Comparison of ENCODE assay signal across 8 cellular contexts in genomic region chr10:100186253-100186780, GRCh38. TPM values are rescaled to one million over a fixed set of nuclear protein-coding genes. Genes with fewer than 3 reads are reported as not detected.
DNase-seq lines count a peak whose midpoint lies in the region; ATAC-seq and TF ChIP-seq lines count a peak whose summit lies in the region.

No MANE protein-coding gene starts in this region.

- H3K27ac ChIP-seq in KOPT-K1 (ENCODE audit: low read depth, low read length, poor library complexity, severe bottlenecking) (peak overlapping the region; percentile 95), cardiac muscle cell (peak overlapping the region; percentile 83), psoas muscle (peak overlapping the region; percentile 93)

- H3K27me3 Mint-ChIP-seq in activated CD4-positive, alpha-beta T cell treated with anti-CD3 and anti-CD28 coated beads for 36 hours: no peaks in the 10 kb centered on the region
- H3K27me3 Mint-ChIP-seq in activated T-cell treated with anti-CD3 and anti-CD28 coated beads, Interleukin-2, amount 50 U/mL, for 4 hours (ENCODE audit: low read depth): no peaks in the 10 kb centered on the region

- peaks cover 53% of the 10 kb centered on the region for H3K36me3 Mint-ChIP-seq in activated CD4-positive, alpha-beta T cell treated with anti-CD3 and anti-CD28 coated beads for 36 hours (ENCODE audit: low read depth)
- H3K36me3 Mint-ChIP-seq in activated T-cell treated with anti-CD3 and anti-CD28 coated beads, Interleukin-2, amount 50 U/mL, for 4 hours (ENCODE audit: insufficient read depth): peaks cover 39% of the 10 kb centered on the region

- H3K4me3 Mint-ChIP-seq in activated CD4-positive, alpha-beta T cell treated with anti-CD3 and anti-CD28 coated beads for 36 hours: peak overlapping the region; percentile 97
- peak overlapping the region; percentile 100 for H3K4me3 Mint-ChIP-seq in activated T-cell treated with anti-CD3 and anti-CD28 coated beads, Interleukin-2, amount 50 U/mL, for 4 hours

- H3K27me3 ChIP-seq in cardiac muscle cell (no peaks in the 10 kb centered on the region), psoas muscle (ENCODE audit: insufficient read depth in 3 of 3, low read length in 2 of 3) (no peaks in the 10 kb centered on the region)

- POLR2A ChIA-PET in activated CD4-positive, alpha-beta T cell treated with anti-CD3 and anti-CD28 coated beads for 36 hours (lab: Charles Lee): no interaction called here

- 0 to 1% (median 0%) methylated on average over 14 of the region's 14 CpGs for WGBS in psoas muscle, 3 donors

- CTCF ChIA-PET in activated CD4-positive, alpha-beta T cell treated with anti-CD3 and anti-CD28 coated beads for 36 hours (lab: Charles Lee): interaction anchor here (0.6 kb wide), 1 partner anchor 18 kb away, joined by 3 read pairs; no protein-coding TSS in a partner anchor

- peak overlapping the region; percentile 56 for H3K4me3 ChIP-seq in cardiac muscle cell
- peak overlapping the region; percentile 93 for H3K4me3 ChIP-seq in psoas muscle

- TF ChIP-seq CTCF in cardiac muscle cell (IDR thresholded peaks at IDR 0.05; ENCODE audit: low read depth, low read length) (no peak), psoas muscle (IDR thresholded peaks at IDR 0.05) (no peak)

- H3K36me3 ChIP-seq in KOPT-K1 (ENCODE audit: insufficient read depth, low read length) (peaks cover 63% of the 10 kb centered on the region), cardiac muscle cell (peaks cover 29% of the 10 kb centered on the region), psoas muscle (ENCODE audit: insufficient read depth in 1 of 2, low read depth in 1 of 2) (peaks cover 0 to 52% of the 10 kb centered on the region in 2 donors)

- H3K27ac Mint-ChIP-seq in activated CD4-positive, alpha-beta T cell treated with anti-CD3 and anti-CD28 coated beads for 36 hours: peak overlapping the region; percentile 97

- no peaks in the 10 kb centered on the region for H3K9me3 ChIP-seq in KOPT-K1 (ENCODE audit: insufficient read depth, low read length, poor library complexity, severe bottlenecking)
- no peaks in the 10 kb centered on the region for H3K9me3 ChIP-seq in cardiac muscle cell (ENCODE audit: low read depth)
- H3K9me3 ChIP-seq in psoas muscle: no peaks in the 10 kb centered on the region

- H3K4me1 ChIP-seq in cardiac muscle cell (ENCODE audit: low read depth) (peaks cover 13% of the 10 kb centered on the region), psoas muscle (peaks cover 26% of the 10 kb centered on the region)

- H3K9me3 Mint-ChIP-seq in activated CD4-positive, alpha-beta T cell treated with anti-CD3 and anti-CD28 coated beads for 36 hours (ENCODE audit: low read depth): no peaks in the 10 kb centered on the region
- H3K9me3 Mint-ChIP-seq in activated T-cell treated with anti-CD3 and anti-CD28 coated beads, Interleukin-2, amount 50 U/mL, for 4 hours: no peaks in the 10 kb centered on the region

- DNase-seq in activated CD4-positive, alpha-beta T cell treated with anti-CD3 and anti-CD28 coated beads for 36 hours: no peak
- DNase-seq in activated CD4-positive, alpha-beta T cell treated with anti-CD3 and anti-CD28 coated beads, Interleukin-2, amount 50 U/mL, for 1 hour: no peak
- peak; percentile 6 for DNase-seq in activated T-cell treated with anti-CD3 and anti-CD28 coated beads, Interleukin-2, amount 50 U/mL, for 4 hours
- DNase-seq in cardiac muscle cell (ENCODE audit: low read depth in 1 of 2, low spot score in 1 of 2): peak; percentile 34 to 73
- DNase-seq in psoas muscle: peak; percentile 44 to 64
- no peak for DNase-seq in medulla oblongata (ENCODE audit: extremely low spot score)

- peak; percentile 67 for ATAC-seq in activated CD4-positive, alpha-beta T cell treated with anti-CD3 and anti-CD28 coated beads for 36 hours
- peak; percentile 45 for ATAC-seq in GM21825 (IDR thresholded peaks at IDR 0.05; ENCODE audit: unreplicated experiment)
- ATAC-seq in activated T-cell treated with anti-CD3 and anti-CD28 coated beads, Interleukin-2, amount 50 U/mL, for 4 hours: peak; percentile 68 to 69
- ATAC-seq in psoas muscle: peak; percentile 22 to 61 (median 42)

- H3K4me1 Mint-ChIP-seq in activated CD4-positive, alpha-beta T cell treated with anti-CD3 and anti-CD28 coated beads for 36 hours: peaks cover 53% of the 10 kb centered on the region
- H3K4me1 Mint-ChIP-seq in activated T-cell treated with anti-CD3 and anti-CD28 coated beads, Interleukin-2, amount 50 U/mL, for 4 hours (ENCODE audit: low read depth): peaks cover 59% of the 10 kb centered on the region

- intact Hi-C loops in activated CD4-positive, alpha-beta T cell treated with anti-CD3 and anti-CD28 coated beads for 36 hours (cut with DNase I, micrococcal nuclease): loop anchor here (1.0 to 10.0 kb wide), 13 partner anchors 38 to 728 kb away; partner anchors contain the start of genes CHUK (in 2 of the 2), BLOC1S2 (in 1 of the 2), COX15 (in 1 of the 2) and CUTC (in 1 of the 2)
- intact Hi-C loops in psoas muscle (cut with DNase I): loop anchor here in 1 of 2 donors (5.0 kb wide), 1 partner anchor 81 kb away; the partner anchor contains the start of gene CWF19L1

RNA-seq across cellular contexts. Expression of gene ERLIN1, which starts 0.5 kb away (rescaled TPM):
- 10 to 100 TPM; 15.2 to 18.7 TPM for total RNA-seq in activated CD4-positive, alpha-beta T cell treated with anti-CD3 and anti-CD28 coated beads for 36 hours
- total RNA-seq in activated T-cell treated with anti-CD3 and anti-CD28 coated beads, Interleukin-2, amount 50 U/mL, for 4 hours: 10 to 100 TPM; 20.3 to 26.5 (median 21.9) TPM
- total RNA-seq in cardiac muscle cell (7.9 and 12.9 TPM in 2 replicates), psoas muscle (10 to 100 TPM in 2 of 4 donors, 1 to 10 TPM in 2; 8.3 to 11.6 (median 10.0) TPM)
- polyA plus RNA-seq in cardiac muscle cell (14.5 and 15.4 TPM in 2 replicates), psoas muscle (10 to 100 TPM in 2 of 3 donors, 1 to 10 TPM in 1; 6.8 to 15.2 (median 14.3) TPM)

RNA-seq across cellular contexts. Expression of gene CHUK, which starts 43.1 kb away (rescaled TPM):
- total RNA-seq in activated CD4-positive, alpha-beta T cell treated with anti-CD3 and anti-CD28 coated beads for 36 hours: 10 to 100 TPM; 20.2 to 23.5 TPM
- 10 to 100 TPM; 40.4 to 44.1 (median 42.8) TPM for total RNA-seq in activated T-cell treated with anti-CD3 and anti-CD28 coated beads, Interleukin-2, amount 50 U/mL, for 4 hours
- 5.7 and 6.0 TPM in 2 replicates for total RNA-seq in cardiac muscle cell
- 5.6 and 11.0 TPM in 2 replicates for polyA plus RNA-seq in cardiac muscle cell
- total RNA-seq in psoas muscle: 10 to 100 TPM in 3 of 4 donors, 1 to 10 TPM in 1; 8.8 to 23.1 (median 15.3) TPM
- polyA plus RNA-seq in psoas muscle: 10 to 100 TPM in 1 of 3 donors, 1 to 10 TPM in 2; 8.8 to 32.2 (median 9.5) TPM

Comparison
In these comparisons a context has a peak if more than half of its experiments do, and no peak if none do; other contexts are left out.
1. DNase-seq: peak in activated T-cell treated with anti-CD3 and anti-CD28 coated beads, Interleukin-2, amount 50 U/mL, for 4 hours (single experiment), cardiac muscle cell (2 of 2) and psoas muscle (2 of 2); none in activated CD4-positive, alpha-beta T cell treated with anti-CD3 and anti-CD28 coated beads for 36 hours (single experiment), activated CD4-positive, alpha-beta T cell treated with anti-CD3 and anti-CD28 coated beads, Interleukin-2, amount 50 U/mL, for 1 hour (single experiment) and medulla oblongata (single experiment).
2. Peak in every context shown above with its lines, with median percentiles within 50 percentile points of each other: ATAC-seq and H3K27ac ChIP-seq.